Comparison of ENCODE assay signal across 29 cellular contexts in the genomic region with DNA sequence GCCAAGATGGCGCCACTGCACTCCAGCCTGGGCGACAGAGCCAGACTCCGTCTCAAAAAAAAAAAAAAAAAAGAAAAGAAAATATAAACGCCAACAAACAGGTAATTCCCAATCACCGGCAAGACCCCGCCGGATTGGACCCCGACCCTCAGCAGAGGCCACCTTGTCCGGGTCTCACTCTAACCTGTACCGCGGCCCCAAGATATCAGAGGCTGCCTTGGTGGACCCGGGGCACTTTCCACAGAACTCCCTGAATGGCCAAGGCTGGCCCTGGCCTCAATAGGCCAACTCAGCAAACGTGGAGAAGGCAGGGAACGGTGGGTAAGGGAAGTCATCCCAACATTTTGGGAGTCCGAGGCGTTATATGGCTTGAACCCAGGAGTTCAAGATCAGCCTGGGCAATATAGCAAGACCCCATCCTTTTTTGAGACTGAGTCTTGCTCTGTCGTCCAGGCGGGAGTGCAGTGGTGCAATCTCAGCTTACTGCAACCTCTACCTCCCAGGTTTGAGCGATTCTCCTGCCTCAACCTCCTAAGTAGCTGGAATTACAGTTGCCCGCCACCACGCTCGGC.
"Had no signal": no experiment of that assay in that cellular context is flagged by ENCODE, and none has a peak within 500 bp of the region (broad histone marks: within the 10 kb centered on the region; RNA-seq: fewer than 3 reads in every experiment).

No MANE protein-coding gene starts in this region.

- H3K9me3 Mint-ChIP-seq: mesothelial cell of epicardium; naive B cell; natural killer cell; stimulated activated naive B cell treated with anti-CD40 and anti-IgM and Interleukin-4, amounts not matched to agents 10 μg/mL and 1 μg/mL and 100 μg/mL, for 72 hours; stimulated activated naive CD8-positive, alpha-beta T cell treated with anti-CD3 and anti-CD28 coated beads, Interleukin-15, Interleukin-2, amounts not matched to agents 100 ng/mL and 50 ng/mL, for 24 hours; type B pancreatic cell had no signal

- H3K27me3 Mint-ChIP-seq: naive B cell; stimulated activated naive B cell treated with anti-CD40 and anti-IgM and Interleukin-4, amounts not matched to agents 10 μg/mL and 1 μg/mL and 100 μg/mL, for 72 hours; stimulated activated naive CD8-positive, alpha-beta T cell treated with anti-CD3 and anti-CD28 coated beads, Interleukin-15, Interleukin-2, amounts not matched to agents 100 ng/mL and 50 ng/mL, for 24 hours had no signal

- DNase-seq: hippocampal formation; kidney glomerular epithelial cell; left colon; mesendoderm; naive B cell; natural killer cell; nephron progenitor cell; occipital lobe; psoas muscle; stimulated activated CD4-positive, alpha-beta T cell treated with anti-CD3 and anti-CD28 coated beads, Interleukin-12 subunit alpha, Interleukin-12 subunit beta, amount 100 ng/mL, for 4 hours; stimulated activated CD4-positive, alpha-beta T cell treated with anti-CD3 and anti-CD28 coated beads, Interleukin-15, amount 100 ng/mL, for 24 hours; stimulated activated CD4-positive, alpha-beta T cell treated with anti-CD3 and anti-CD28 coated beads, Interleukin-2, amount 100 ng/mL, for 24 hours; stimulated activated CD4-positive, alpha-beta T cell treated with anti-CD3 and anti-CD28 coated beads, Interleukin-4, amount 100 ng/mL, for 1 hour; stimulated activated naive B cell treated with anti-CD40 and anti-IgM and Interleukin-4, amounts not matched to agents 10 μg/mL and 1 μg/mL and 100 μg/mL, for 72 hours; tibial artery; uterus had no signal

- H3K9ac ChIP-seq: neural progenitor cell had no signal

- H3K27ac Mint-ChIP-seq: mesothelial cell of epicardium; natural killer cell; nephron progenitor cell; neural progenitor cell; stimulated activated naive B cell treated with anti-CD40 and anti-IgM and Interleukin-4, amounts not matched to agents 10 μg/mL and 1 μg/mL and 100 μg/mL, for 72 hours; type B pancreatic cell had no signal

- H3K9me3 ChIP-seq: left lung, neutrophil, pancreas, psoas muscle, right atrium auricular region, right lobe of liver, suprapubic skin, thoracic aorta, tibial artery, uterus had no signal

- H3K4me1 ChIP-seq: neural progenitor cell, pancreas, psoas muscle, uterus had no signal

- H3K4me3 Mint-ChIP-seq: mesothelial cell of epicardium; natural killer cell; nephron progenitor cell; neural progenitor cell; stimulated activated naive B cell treated with anti-CD40 and anti-IgM and Interleukin-4, amounts not matched to agents 10 μg/mL and 1 μg/mL and 100 μg/mL, for 72 hours; type B pancreatic cell had no signal

- H3K36me3 ChIP-seq: neural progenitor cell, pancreas, right atrium auricular region, right lobe of liver, suprapubic skin, thoracic aorta, tibial artery, uterus had no signal

- H3K27me3 ChIP-seq: left lung, neural progenitor cell, neutrophil, pancreas, right atrium auricular region, right lobe of liver, suprapubic skin, tibial artery, uterus had no signal

- H3K36me3 Mint-ChIP-seq: mesothelial cell of epicardium, natural killer cell, type B pancreatic cell had no signal

- H3K4me3 ChIP-seq: left lung, lung, neural progenitor cell, pancreas, psoas muscle, right atrium auricular region, right lobe of liver, smooth muscle cell, suprapubic skin, thoracic aorta, tibial artery, uterus had no signal

- H3K4me2 ChIP-seq: neural progenitor cell, smooth muscle cell had no signal

- ATAC-seq: left colon; left lung; natural killer cell; psoas muscle; right lobe of liver; stimulated activated naive B cell treated with anti-CD40 and anti-IgM and Interleukin-4, amounts not matched to agents 10 μg/mL and 1 μg/mL and 100 μg/mL, for 72 hours had no signal

- H3K27ac ChIP-seq: left lung, neural progenitor cell, neutrophil, pancreas, psoas muscle, right atrium auricular region, right lobe of liver, suprapubic skin, thoracic aorta, tibial artery, uterus had no signal

- H2AFZ ChIP-seq: neural progenitor cell had no signal
